In the genomic region with DNA sequence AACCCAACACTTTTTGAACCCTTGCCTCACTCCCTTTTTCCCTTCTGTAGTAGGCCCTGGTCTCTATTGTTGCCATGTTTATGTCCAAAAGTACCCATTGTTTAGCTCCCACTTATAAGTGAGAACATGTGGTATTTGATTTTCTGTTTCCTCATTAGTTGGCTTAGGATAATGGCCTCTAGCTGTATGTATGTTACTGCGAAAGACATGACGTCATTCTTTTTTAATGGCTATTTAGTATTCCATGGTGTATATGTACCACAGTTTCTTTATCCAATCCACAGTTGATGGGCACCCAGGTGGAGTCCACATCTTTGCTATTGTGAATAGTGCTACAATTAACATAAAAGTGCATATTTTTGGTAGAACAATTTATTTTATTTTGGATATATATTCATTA, we compare ENCODE assay signal across 36 cellular contexts.
"Had no signal": no experiment of that assay in that cellular context is flagged by ENCODE, and none has a peak within 500 bp of the region (broad histone marks: within the 10 kb centered on the region; RNA-seq: fewer than 3 reads in every experiment).

No MANE protein-coding gene starts in this region.

- H3K4me3 ChIP-seq: MG63 had no signal

- H3K36me3 ChIP-seq: MG63 had no signal

- H3K9me3 ChIP-seq: MG63 had no signal

- DNase-seq: Karpas-422, Kasumi-1, MG63, MM.1S, MV-4-11, NCI-H1048, NCI-H1092, NCI-H1092 treated with DMSO at 0.1 percent for 48 hours, NCI-H1105, NCI-H1105 treated with DMSO at 0.1 percent for 48 hours, NCI-H1417, NCI-H1417 treated with DMSO at 0.1 percent for 48 hours, NCI-H1436, NCI-H1436 treated with DMSO at 0.1 percent for 48 hours, NCI-H146, NCI-H1694, NCI-H1694 treated with DMSO at 0.1 percent for 48 hours, NCI-H187, NCI-H187 treated with DMSO at 0.1 percent for 48 hours, NCI-H1930, NCI-H2029, NCI-H2029 treated with DMSO at 0.1 percent for 48 hours, NCI-H2081, NCI-H2081 treated with DMSO at 0.1 percent for 48 hours, NCI-H2107, NCI-H2171, NCI-H2171 treated with DMSO at 0.1 percent for 48 hours, NCI-H2227 treated with DMSO at 0.1 percent for 48 hours, NCI-H226, NCI-H345, NCI-H446, NCI-H446 treated with DMSO at 0.1 percent for 48 hours, NCI-H510A, NCI-H510A treated with DMSO at 0.1 percent for 48 hours, NCI-H524, NCI-H524 treated with DMSO at 0.1 percent for 48 hours had no signal
